Comparison of ENCODE assay signal across 28 cellular contexts in the genomic region with DNA sequence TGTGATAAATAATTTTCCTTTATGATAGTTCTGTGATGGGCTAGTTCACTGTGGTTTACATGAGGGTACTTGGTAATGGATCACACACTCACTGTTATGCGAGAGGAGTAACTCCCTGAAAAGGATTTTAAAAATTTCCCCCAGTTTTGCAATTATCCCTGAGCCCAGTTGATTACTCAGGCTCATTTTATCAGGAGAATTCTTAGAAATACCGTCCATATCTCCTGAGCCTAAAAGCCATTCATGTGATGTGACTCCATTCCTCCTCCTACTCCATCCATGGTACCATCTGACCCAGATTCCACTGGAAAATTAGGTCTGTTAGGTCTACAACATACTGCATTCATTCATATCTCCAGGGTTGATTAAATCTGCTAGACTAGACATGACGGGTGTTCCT.
"Had no signal": no experiment of that assay in that cellular context is flagged by ENCODE, and none has a peak within 500 bp of the region (broad histone marks: within the 10 kb centered on the region; RNA-seq: fewer than 3 reads in every experiment).

No MANE protein-coding gene starts in this region.

- DNase-seq: naive thymus-derived CD8-positive, alpha-beta T cell; nephron progenitor cell; nucleus accumbens; ovary; posterior cingulate gyrus; psoas muscle; right cardiac atrium; right lobe of liver; sigmoid colon; small intestine; stimulated activated CD4-positive, alpha-beta T cell treated with anti-CD3 and anti-CD28 coated beads, Interleukin-12 subunit alpha, Interleukin-12 subunit beta, amount 100 ng/mL, for 4 hours; stimulated activated CD4-positive, alpha-beta T cell treated with anti-CD3 and anti-CD28 coated beads, Interleukin-1b, Interleukin-23, amount 100 ng/mL, for 48 hours; stimulated activated CD4-positive, alpha-beta T cell treated with anti-CD3 and anti-CD28 coated beads, Interleukin-4, amount 100 ng/mL, for 1 hour; stimulated activated CD4-positive, alpha-beta T cell treated with anti-CD3 and anti-CD28 coated beads, Interleukin-4, amount 100 ng/mL, for 4 hours; stimulated activated CD8-positive, alpha-beta memory T cell treated with anti-CD3 and anti-CD28 coated beads, Interleukin-4, amount 100 ng/mL, for 48 hours; stimulated activated naive CD4-positive, alpha-beta T cell; stimulated activated naive CD8-positive, alpha-beta T cell treated with anti-CD3 and anti-CD28 coated beads, Interleukin-15, amount 100 ng/mL, for 72 hours; stimulated activated naive CD8-positive, alpha-beta T cell treated with anti-CD3 and anti-CD28 coated beads, Interleukin-15, Interleukin-2, amounts not matched to agents 100 U/mL and 50 U/mL, for 24 hours; substantia nigra; testis; tibial artery; transverse colon; upper lobe of left lung had no signal

- FAIRE-seq: small intestine, urothelium cell line had no signal

- H3K36me3 ChIP-seq: neutrophil, ovary, right lobe of liver, sigmoid colon, suprapubic skin, tibial artery, transverse colon, upper lobe of left lung, vagina had no signal

- H3K27ac ChIP-seq: neutrophil, ovary, parathyroid adenoma, psoas muscle, right lobe of liver, sigmoid colon, suprapubic skin, testis, tibial artery, transverse colon, upper lobe of left lung, vagina had no signal

- H3K4me1 ChIP-seq: parathyroid adenoma, psoas muscle, right lobe of liver, transverse colon, upper lobe of left lung, vagina had no signal

- H2AFZ ChIP-seq: parathyroid adenoma had no signal

- H3K79me2 ChIP-seq: parathyroid adenoma had no signal

- H3K4me3 ChIP-seq: ovary, psoas muscle, right lobe of liver, sigmoid colon, suprapubic skin, testis, tibial artery, transverse colon, upper lobe of left lung, vagina had no signal

- H3K27me3 ChIP-seq: ovary, right lobe of liver, sigmoid colon, suprapubic skin, testis, tibial artery, transverse colon, upper lobe of left lung, vagina had no signal

- H3K9me3 ChIP-seq: neutrophil, ovary, psoas muscle, right lobe of liver, sigmoid colon, suprapubic skin, testis, tibial artery, transverse colon, upper lobe of left lung, vagina had no signal
